ENCODE assay signal across 2 cellular contexts in genomic region chr5:144309265-144309664, GRCh38.
TF ChIP-seq lines count a peak whose summit lies in the region.

No MANE protein-coding gene starts in this region.

TF ChIP-seq in SK-N-SH treated with all-trans-retinoic acid at 6 μM for 48 hours, 23 proteins besides CTCF, POLR2A, EP300 and RAD21 (continued from another document):
- TF ChIP-seq ESRRG (CRISPR knock-in tag; IDR thresholded peaks at IDR 0.05): no peak
TF ChIP-seq in SK-N-SH treated with all-trans-retinoic acid at 6 μM for 48 hours: peak in this region for 1.

TF ChIP-seq in SK-N-SH, 30 proteins besides CTCF, POLR2A, EP300 and RAD21 (continued from another document):
- TF ChIP-seq USF1 (IDR thresholded peaks at IDR 0.05; ENCODE audit: borderline replicate concordance, low read depth) (no peak), SMC3 (IDR thresholded peaks at IDR 0.05; ENCODE audit: low read depth, low read length) (no peak), FOXJ3 (CRISPR knock-in tag; IDR thresholded peaks at IDR 0.05) (no peak), JUND (IDR thresholded peaks at IDR 0.05) (no peak), TEAD4 (IDR thresholded peaks at IDR 0.05; ENCODE audit: borderline replicate concordance, insufficient read depth) (no peak), MAX (IDR thresholded peaks at IDR 0.05; ENCODE audit: low read depth) (no peak), NRF1 (IDR thresholded peaks at IDR 0.05; ENCODE audit: low read depth, low read length) (no peak), IRF3 (IDR thresholded peaks at IDR 0.05; ENCODE audit: low read depth, low read length) (no peak), ZBTB33 (IDR thresholded peaks at IDR 0.05; ENCODE audit: borderline replicate concordance, low read depth) (no peak), TCF12 (IDR thresholded peaks at IDR 0.05) (no peak), NFIC (IDR thresholded peaks at IDR 0.05; ENCODE audit: borderline replicate concordance) (no peak), FOSL2 (IDR thresholded peaks at IDR 0.05; ENCODE audit: borderline replicate concordance, low read depth) (no peak)
